ENCODE assay signal across 8 cellular contexts in genomic region chr18:48161911-48162698, GRCh38.
A peak's percentile ranks its signal among the peaks of the same experiment; 100 is the strongest.
DNase-seq lines count a peak whose midpoint lies in the region; ATAC-seq, FAIRE-seq and TF ChIP-seq lines count a peak whose summit lies in the region.

No MANE protein-coding gene starts in this region.

- no peaks in the 10 kb centered on the region for H3K79me1 ChIP-seq in mesendoderm (ENCODE audit: low read length)

- H3K79me2 ChIP-seq in mesendoderm (ENCODE audit: control insufficient read depth, insufficient read depth, low read length) = no peaks in the 10 kb centered on the region

- DNase-seq in NCI-H1436 (lab: John Stamatoyannopoulos, UW) (peak; percentile 24), NCI-H1436 treated with DMSO at 0.1 percent for 48 hours (lab: John Stamatoyannopoulos, UW) (no peak), NCI-H510A (lab: John Stamatoyannopoulos, UW) (peak; percentile 47), choroid plexus epithelial cell (ENCODE audit: low read depth) (peak; percentile 41), mesendoderm (peak; percentile 66), urothelium cell line (ENCODE audit: low spot score) (peak; percentile 61), germinal center (ENCODE audit: low spot score) (no peak)

- peak overlapping the region; percentile 87 for H3K56ac ChIP-seq in mesendoderm (ENCODE audit: low read length)

- H3K27ac ChIP-seq in mesendoderm (ENCODE audit: low read depth, low read length) = peak overlapping the region; percentile 18

- H3K18ac ChIP-seq in mesendoderm (ENCODE audit: low read length) = peak overlapping the region; percentile 52

- no peak overlapping the region for H2AK5ac ChIP-seq in mesendoderm (ENCODE audit: low read length)

- H4K8ac ChIP-seq in mesendoderm (ENCODE audit: low read depth, low read length) = no peak overlapping the region

- H3K4me3 ChIP-seq in choroid plexus epithelial cell (ENCODE audit: low read depth, low read length) (peak overlapping the region; percentile 68), mesendoderm (ENCODE audit: low read length) (peak overlapping the region; percentile 47)

- H2BK15ac ChIP-seq in mesendoderm (replicated peaks; ENCODE audit: low read depth) = no peak overlapping the region

- H3K4me2 ChIP-seq in mesendoderm (ENCODE audit: low read length) = peak overlapping the region; percentile 77

- no peak overlapping the region for H3K4ac ChIP-seq in mesendoderm (ENCODE audit: low read depth, low read length)

- H2BK120ac ChIP-seq in mesendoderm (ENCODE audit: low read depth, low read length) = no peak overlapping the region

- H3K27me3 ChIP-seq in mesendoderm (ENCODE audit: insufficient read depth, low read length, poor library complexity) = no peaks in the 10 kb centered on the region

- H3K36me3 ChIP-seq in mesendoderm (ENCODE audit: control insufficient read depth, insufficient read depth, low read length) = no peaks in the 10 kb centered on the region

- H4K5ac ChIP-seq in mesendoderm (ENCODE audit: low read length) = no peak overlapping the region

- H3K9ac ChIP-seq in mesendoderm (ENCODE audit: low read length) = peak overlapping the region; percentile 69

- peak; percentile 47 for ATAC-seq in HG02885 (IDR thresholded peaks at IDR 0.05; ENCODE audit: poor library complexity, unreplicated experiment)

- H2BK5ac ChIP-seq in mesendoderm (ENCODE audit: low read length) = peak overlapping the region; percentile 30

- H3K4me1 ChIP-seq in mesendoderm (ENCODE audit: control insufficient read depth, low read depth, low read length) = peaks cover 3% of the 10 kb centered on the region

- FAIRE-seq in urothelium cell line (lab: Jason Lieb, UNC) = no peak

- H3K23ac ChIP-seq in mesendoderm (ENCODE audit: low read length) = no peak overlapping the region

- WGBS in mesendoderm (ENCODE audit: extremely low coverage, insufficient coverage, low lambda C conversion rate) = no CpG with 5 or more reads among the region's 38 CpGs

- no peak for TF ChIP-seq CTCF in choroid plexus epithelial cell (conservative IDR thresholded peaks at IDR 0.05; ENCODE audit: low read depth, low read length)

Comparison
In these comparisons a context has a peak if more than half of its experiments do, and no peak if none do; other contexts are left out.
1. DNase-seq: peak in NCI-H1436 (single experiment), NCI-H510A (single experiment), choroid plexus epithelial cell (single experiment), mesendoderm (single experiment) and urothelium cell line (single experiment); none in NCI-H1436 treated with DMSO at 0.1 percent for 48 hours (single experiment) and germinal center (single experiment).